Comparison of ENCODE assay signal across 8 cellular contexts in the genomic region with DNA sequence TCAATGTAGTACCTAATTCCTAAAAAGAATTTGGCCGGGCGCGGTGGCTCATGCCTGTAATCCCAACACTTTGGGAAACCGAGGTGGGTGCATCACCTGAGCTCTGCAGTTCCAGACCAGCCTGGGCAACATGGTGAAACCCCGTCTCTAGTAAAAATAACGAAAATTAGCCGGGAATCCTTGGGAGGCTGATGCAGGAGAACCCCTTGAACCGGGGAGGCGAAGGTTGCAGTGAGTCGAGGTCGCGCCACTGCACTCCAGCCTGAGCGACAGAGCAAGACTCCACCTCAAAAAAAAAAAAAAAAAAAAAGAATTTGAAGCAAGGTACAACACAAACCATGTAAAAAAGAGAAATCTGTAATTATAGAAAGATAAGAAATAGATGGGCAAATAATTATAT. TPM values are rescaled to one million over a fixed set of nuclear protein-coding genes. Genes with fewer than 3 reads are reported as not detected.
DNase-seq lines count a peak whose midpoint lies in the region; ATAC-seq, FAIRE-seq and TF ChIP-seq lines count a peak whose summit lies in the region.
"Not testable (repeated sequence)": the region's sequence is repeated elsewhere in the genome, so short reads cannot be mapped to it uniquely, and the experiment has no call there.

No MANE protein-coding gene starts in this region.

- H2AFZ ChIP-seq in HepG2 (ENCODE audit: low read length), result not testable (repeated sequence)

- BruUV-seq in HepG2 (replicated peaks; lab: Mats Ljungman, UMichigan), result not testable (repeated sequence)

- not testable (repeated sequence) for ATAC-seq in HepG2

- H3K36me3 ChIP-seq in BE2C; HUES6 (ENCODE audit: control insufficient read depth, insufficient read depth, low read length); HepG2 (replicated peaks in 1 of 2; ENCODE audit: control insufficient read depth in 1 of 2, insufficient read depth in 2 of 2, low read length in 2 of 2); prostate gland; tibial artery: not testable (repeated sequence)

- in situ Hi-C loops in HepG2 (cut with HindIII; ENCODE audit: extremely low pct_ligation_motif_present, low pct_unique_long_range_greater_than_20kb), result not testable (repeated sequence)

- CTCF ChIA-PET in HepG2 (lab: Yijun Ruan, JAX; ENCODE audit: low intra/inter-chr PET ratio, low total read pairs), result not testable (repeated sequence)

- WGBS in HepG2 (ENCODE audit: low lambda C conversion rate), result 4% methylated on average over 13 of the region's 13 CpGs
- 64% methylated on average over 13 of the region's 13 CpGs for WGBS in prostate gland

- POLR2A ChIA-PET in HepG2 (lab: Yijun Ruan, JAX), result not testable (repeated sequence)

- not testable (repeated sequence) for H3K27ac ChIP-seq in HUES6 (ENCODE audit: low read depth, low read length); prostate gland
- H3K27ac ChIP-seq in VCaP, result peak overlapping the region; percentile 98; the same call in 1 of the 2 replicates
- H3K27ac ChIP-seq in HepG2 (ENCODE audit: extremely low read length, insufficient read depth, low read length), result peak overlapping the region; percentile 68
- peak overlapping the region; percentile 99 to 100 for H3K27ac ChIP-seq in tibial artery

- peak overlapping the region; percentile 86 for H3K4me2 ChIP-seq in HepG2 (ENCODE audit: low read depth, low read length)

- not testable (repeated sequence) for H3K27me3 ChIP-seq in BE2C; HUES6 (ENCODE audit: control insufficient read depth, insufficient read depth, low read length); HepG2 (ENCODE audit: control insufficient read depth in 1 of 2, insufficient read depth in 2 of 2, low read length in 2 of 2); prostate gland (replicated peaks; ENCODE audit: insufficient read depth); tibial artery

- TF ChIP-seq RAD21 in HepG2 (CRISPR knock-in tag; IDR thresholded peaks at IDR 0.05), result not testable (repeated sequence)

- H3K4me3 ChIP-seq in BE2C (ENCODE audit: low read depth, low read length) (peak overlapping the region; percentile 99), HUES6 (ENCODE audit: low read depth, low read length) (peak overlapping the region; percentile 94), choroid plexus epithelial cell (ENCODE audit: low read depth, low read length) (peak overlapping the region; percentile 89), fibroblast of villous mesenchyme (ENCODE audit: low read depth, low read length) (peak overlapping the region; percentile 99), HepG2 (replicated peaks in 1 of 3; ENCODE audit: insufficient read depth in 1 of 3, low read depth in 2 of 3, low read length in 3 of 3) (peak overlapping the region; percentile 70 to 94 (median 79)), prostate gland (peak overlapping the region; percentile 95 to 99), tibial artery (peak overlapping the region; percentile 90 to 95)

- FAIRE-seq in HepG2 (lab: Jason Lieb, UNC), result not testable (repeated sequence)

- peaks cover 22% of the 10 kb centered on the region for H4K20me1 ChIP-seq in HepG2 (ENCODE audit: insufficient read depth, low read length)

- H3K79me2 ChIP-seq in HepG2 (ENCODE audit: insufficient read depth, low read length), result peaks cover 32% of the 10 kb centered on the region

- DNase-seq in BE2C; choroid plexus epithelial cell (ENCODE audit: low read depth); fibroblast of villous mesenchyme (ENCODE audit: low read depth); HepG2 (ENCODE audit: low spot score); prostate gland (ENCODE audit: low spot score); tibial artery: not testable (repeated sequence)

- intact Hi-C loops in HepG2 (cut with micrococcal nuclease; ENCODE audit: unreplicated experiment); tibial artery (cut with DNase I; ENCODE audit: low total_unique reads): not testable (repeated sequence)
- intact Hi-C loops in prostate gland (cut with DNase I), result loop anchor here (5.0 to 10.0 kb wide), 2 partner anchors 225 to 753 kb away; partner anchors contain the start of gene NARS2

- TF ChIP-seq EP300 in HepG2 (IDR thresholded peaks at IDR 0.05; ENCODE audit: low read depth in 2 of 2, low read length in 2 of 2); HepG2 (CRISPR knock-in tag; IDR thresholded peaks at IDR 0.05; ENCODE audit: borderline replicate concordance): not testable (repeated sequence)

- not testable (repeated sequence) for H3K9me3 ChIP-seq in BE2C; HUES6 (ENCODE audit: control insufficient read depth, insufficient read depth, low read depth, low read length); HepG2 (ENCODE audit: low read length); prostate gland; tibial artery

- not testable (repeated sequence) for H3K4me1 ChIP-seq in BE2C; HUES6 (ENCODE audit: control insufficient read depth, insufficient read depth, low read length); prostate gland (replicated peaks)
- H3K4me1 ChIP-seq in HepG2 (ENCODE audit: insufficient read depth, low read length) (peaks cover 43% of the 10 kb centered on the region), tibial artery (peaks cover 0 to 50% (median 37%) of the 10 kb centered on the region in 4 donors)

- H3K9ac ChIP-seq in HUES6 (ENCODE audit: low read length), result not testable (repeated sequence)
- peak overlapping the region; percentile 78; the same call in 1 of the 2 replicates for H3K9ac ChIP-seq in HepG2 (ENCODE audit: insufficient read depth, low read depth, low read length)

- TF ChIP-seq CTCF in BE2C (IDR thresholded peaks at IDR 0.05; ENCODE audit: low read depth, low read length); VCaP (conservative IDR thresholded peaks at IDR 0.05); choroid plexus epithelial cell (conservative IDR thresholded peaks at IDR 0.05; ENCODE audit: low read depth, low read length); fibroblast of villous mesenchyme (IDR thresholded peaks at IDR 0.05; ENCODE audit: insufficient read depth, low read depth, low read length); HepG2 (CRISPR knock-in tag; IDR thresholded peaks at IDR 0.05); prostate gland (IDR thresholded peaks at IDR 0.05); tibial artery (IDR thresholded peaks at IDR 0.05): not testable (repeated sequence)

- not testable (repeated sequence) for TF ChIP-seq POLR2A in HepG2 (IDR thresholded peaks at IDR 0.05; ENCODE audit: insufficient read depth in 1 of 2, low read depth in 2 of 2, low read length in 2 of 2); prostate gland (IDR thresholded peaks at IDR 0.05)

RNA-seq across cellular contexts. Expression of gene AAMDC, which starts 1.2 kb away (rescaled TPM):
- polyA plus RNA-seq in BE2C (2012; ENCODE audit: insufficient read depth, insufficient read length, low read depth), result 36.4 TPM
- total RNA-seq in fibroblast of villous mesenchyme (22.0 and 23.2 TPM in 2 replicates), HepG2 (2016; rRNA removed; fragmentation: Illumina TruSeq; extraction: Trizol) (35.6 and 49.5 TPM in 2 replicates), prostate gland (10 to 100 TPM; 27.0 to 27.5 TPM)
- total RNA-seq in HepG2 (2016; cell fraction: cytosol; rRNA removed; fragmentation: Illumina TruSeq; extraction: Trizol; ENCODE audit: low read depth), result 10.1 and 11.6 TPM in 2 replicates
- 42.2 and 52.7 TPM in 2 replicates for total RNA-seq in HepG2 (2016; cell fraction: insoluble cytoplasmic fraction; rRNA removed; fragmentation: Illumina TruSeq; extraction: Trizol)
- 15.8 and 15.9 TPM in 2 replicates for total RNA-seq in HepG2 (2016; cell fraction: membrane; rRNA removed; fragmentation: Illumina TruSeq; extraction: Trizol)
- 15.3 and 17.8 TPM in 2 replicates for total RNA-seq in HepG2 (2016; cell fraction: nucleus; rRNA removed; fragmentation: Illumina TruSeq; extraction: Trizol)
- polyA plus RNA-seq in HepG2 (2011; rRNA removed), result 16.7 and 18.1 TPM in 2 replicates
- 15.8 and 23.8 TPM in 2 replicates for polyA plus RNA-seq in HepG2 (2011; cell fraction: cytosol; rRNA removed)
- polyA plus RNA-seq in HepG2 (2011; cell fraction: nucleus; rRNA removed), result 2.3 and 6.5 TPM in 2 replicates
- polyA plus RNA-seq in HepG2 (2012), result 39.1 and 47.5 TPM in 2 replicates
- 10.6 and 15.3 TPM in 2 replicates for polyA plus RNA-seq in HepG2 (2016; cell fraction: cytosol; fragmentation: Illumina TruSeq; extraction: Trizol; ENCODE audit: low read depth)
- polyA plus RNA-seq in HepG2 (2016; cell fraction: insoluble cytoplasmic fraction; fragmentation: Illumina TruSeq; extraction: Trizol; ENCODE audit: low read depth), result 58.7 and 59.1 TPM in 2 replicates
- 13.9 and 15.2 TPM in 2 replicates for polyA plus RNA-seq in HepG2 (2016; cell fraction: membrane; fragmentation: Illumina TruSeq; extraction: Trizol; ENCODE audit: low read depth)
- polyA plus RNA-seq in HepG2 (2016; cell fraction: nucleus; fragmentation: Illumina TruSeq; extraction: Trizol; ENCODE audit: insufficient read depth, low read depth), result 27.6 and 29.3 TPM in 2 replicates
- 4.0 TPM in 1 of 2 replicates, not detected in the other for polyA minus RNA-seq in HepG2 (2011; rRNA and poly(A)+ RNA removed; ENCODE audit: low replicate concordance)
- 2.5 and 5.3 TPM in 2 replicates for polyA minus RNA-seq in HepG2 (2011; cell fraction: cytosol; rRNA and poly(A)+ RNA removed)
- polyA minus RNA-seq in HepG2 (2011; cell fraction: nucleus; rRNA and poly(A)+ RNA removed), result 9.6 and 9.8 TPM in 2 replicates

RNA-seq across cellular contexts. Expression of gene RSF1, which starts 1.6 kb away (rescaled TPM):
- polyA plus RNA-seq in BE2C (2012; ENCODE audit: insufficient read depth, insufficient read length, low read depth), result 30.2 TPM
- 34.1 and 46.2 TPM in 2 replicates for total RNA-seq in fibroblast of villous mesenchyme
- total RNA-seq in HepG2 (2016; rRNA removed; fragmentation: Illumina TruSeq; extraction: Trizol), result 33.1 and 47.7 TPM in 2 replicates
- 57.2 and 60.7 TPM in 2 replicates for total RNA-seq in HepG2 (2016; cell fraction: cytosol; rRNA removed; fragmentation: Illumina TruSeq; extraction: Trizol; ENCODE audit: low read depth)
- total RNA-seq in HepG2 (2016; cell fraction: insoluble cytoplasmic fraction; rRNA removed; fragmentation: Illumina TruSeq; extraction: Trizol), result 28.3 and 41.6 TPM in 2 replicates
- 26.4 and 26.7 TPM in 2 replicates for total RNA-seq in HepG2 (2016; cell fraction: membrane; rRNA removed; fragmentation: Illumina TruSeq; extraction: Trizol)
- 32.0 and 45.6 TPM in 2 replicates for total RNA-seq in HepG2 (2016; cell fraction: nucleus; rRNA removed; fragmentation: Illumina TruSeq; extraction: Trizol)
- 6.3 and 15.5 TPM in 2 replicates for polyA plus RNA-seq in HepG2 (2011; rRNA removed)
- polyA plus RNA-seq in HepG2 (2011; cell fraction: cytosol; rRNA removed), result 6.3 and 10.1 TPM in 2 replicates
- polyA plus RNA-seq in HepG2 (2011; cell fraction: nucleus; rRNA removed), result 9.8 and 13.7 TPM in 2 replicates
- polyA plus RNA-seq in HepG2 (2012), result 24.8 and 29.0 TPM in 2 replicates
- 4.1 and 4.2 TPM in 2 replicates for polyA plus RNA-seq in HepG2 (2016; cell fraction: cytosol; fragmentation: Illumina TruSeq; extraction: Trizol; ENCODE audit: low read depth)
- polyA plus RNA-seq in HepG2 (2016; cell fraction: insoluble cytoplasmic fraction; fragmentation: Illumina TruSeq; extraction: Trizol; ENCODE audit: low read depth), result 20.8 and 24.1 TPM in 2 replicates
- polyA plus RNA-seq in HepG2 (2016; cell fraction: membrane; fragmentation: Illumina TruSeq; extraction: Trizol; ENCODE audit: low read depth), result 5.3 and 6.9 TPM in 2 replicates
- 12.8 and 21.0 TPM in 2 replicates for polyA plus RNA-seq in HepG2 (2016; cell fraction: nucleus; fragmentation: Illumina TruSeq; extraction: Trizol; ENCODE audit: insufficient read depth, low read depth)
- polyA minus RNA-seq in HepG2 (2011; rRNA and poly(A)+ RNA removed; ENCODE audit: low replicate concordance), result 11.2 and 17.7 TPM in 2 replicates
- polyA minus RNA-seq in HepG2 (2011; cell fraction: cytosol; rRNA and poly(A)+ RNA removed), result 17.1 and 20.1 TPM in 2 replicates
- 43.6 and 49.4 TPM in 2 replicates for polyA minus RNA-seq in HepG2 (2011; cell fraction: nucleus; rRNA and poly(A)+ RNA removed)
- total RNA-seq in prostate gland, result 10 to 100 TPM; 25.5 to 46.2 TPM
